In genomic region chr11:506950-507726, GRCh38 we compare ENCODE assay signal across 8 cellular contexts. TPM values are rescaled to one million over a fixed set of nuclear protein-coding genes. Genes with fewer than 3 reads are reported as not detected.
DNase-seq lines count a peak whose midpoint lies in the region; ATAC-seq, FAIRE-seq and TF ChIP-seq lines count a peak whose summit lies in the region.

Gene RNH1, minus strand, starts transcription at chr11:507242. Its CDS starts 5,080 bp downstream, at chr11:502162.

- H3K4me2 ChIP-seq in OCI-LY1 (ENCODE audit: low read length) (peak within 1 kb of the TSS; percentile 77), endothelial cell of umbilical vein (ENCODE audit: insufficient read depth, low read length) (peak within 1 kb of the TSS; percentile 82)

- ATAC-seq in GM21515 (IDR thresholded peaks at IDR 0.05; ENCODE audit: unreplicated experiment): peak; percentile 31

- H4K20me1 ChIP-seq in OCI-LY1 (ENCODE audit: insufficient read depth, low read length) (no peaks in the 10 kb centered on the region), endothelial cell of umbilical vein (replicated peaks; ENCODE audit: control insufficient read depth, extremely low read depth, insufficient read depth, low read length) (no peaks in the 10 kb centered on the region)

- POLR2A ChIA-PET in endothelial cell of umbilical vein (lab: Charles Lee): interaction anchor here (0.6 to 1.4 kb wide), 6 partner anchors 37 to 514 kb away, joined by 3 to 4 read pairs (median 3); partner anchors contain the start of genes BET1L and RIC8A

- H3K9me3 ChIP-seq in OCI-LY1 (ENCODE audit: low read length): no peaks in the 10 kb centered on the region
- no peaks in the 10 kb centered on the region for H3K9me3 ChIP-seq in endothelial cell of umbilical vein (replicated peaks; ENCODE audit: control insufficient read depth, insufficient read depth, low read length)
- no peaks in the 10 kb centered on the region for H3K9me3 ChIP-seq in mononuclear cell (ENCODE audit: low read depth, low read length)

- peak within 1 kb of the TSS; percentile 96 for H3K9ac ChIP-seq in OCI-LY1 (ENCODE audit: low read length)
- peak within 1 kb of the TSS; percentile 99 for H3K9ac ChIP-seq in endothelial cell of umbilical vein (replicated peaks; ENCODE audit: extremely low read depth, insufficient read depth, low read length)

- H3K9me1 ChIP-seq in endothelial cell of umbilical vein (replicated peaks; ENCODE audit: control insufficient read depth, extremely low read depth, insufficient read depth, low read length): no peaks in the 10 kb centered on the region

- H3K79me2 ChIP-seq in OCI-LY1 (ENCODE audit: insufficient read depth, low read length) (0 out of 2 replicates have a peak, but pooled peaks cover 9% of the 10 kb centered on the region), endothelial cell of umbilical vein (ENCODE audit: control insufficient read depth, insufficient read depth, low read length) (peaks cover 20% of the 10 kb centered on the region)

- H3K4me3 ChIP-seq in OCI-LY1 (ENCODE audit: low read depth, low read length, poor library complexity, severe bottlenecking) (peak within 1 kb of the TSS; percentile 84), endothelial cell of umbilical vein (replicated peaks in 1 of 3; ENCODE audit: insufficient read depth in 1 of 3, low read depth in 1 of 3, low read length in 3 of 3) (peak within 1 kb of the TSS; percentile 69 to 81 (median 79)), mononuclear cell (ENCODE audit: low read length) (peak within 1 kb of the TSS; percentile 90)

- H3K36me3 ChIP-seq in OCI-LY1 (ENCODE audit: insufficient read depth, low read length) (peaks cover 21% of the 10 kb centered on the region), endothelial cell of umbilical vein (ENCODE audit: control insufficient read depth in 2 of 2, extremely low read depth in 1 of 2, insufficient read depth in 2 of 2, low read length in 2 of 2) (no peaks in the 10 kb centered on the region)

- in situ Hi-C loops in Caki2 (cut with HindIII; ENCODE audit: low pct_unique_long_range_greater_than_20kb, low sequenced_read_pairs): no loop called here

- H2AFZ ChIP-seq in OCI-LY1 (ENCODE audit: low read length): no peak within 1 kb of the TSS
- peak within 1 kb of the TSS; percentile 38 for H2AFZ ChIP-seq in endothelial cell of umbilical vein (ENCODE audit: low read depth, low read length)

- dilution Hi-C loops in endothelial cell of umbilical vein (cut with MboI; ENCODE audit: extremely low pct_ligation_motif_present, low sequenced_read_pairs): no loop called here

- no peaks in the 10 kb centered on the region for H3K9me2 ChIP-seq in OCI-LY1 (ENCODE audit: low read depth, low read length)

- peak; percentile 77 for TF ChIP-seq POLR2A in endothelial cell of umbilical vein (IDR thresholded peaks at IDR 0.05; ENCODE audit: low read depth, low read length)

- peak within 1 kb of the TSS; percentile 81 for H3K27ac ChIP-seq in OCI-LY1 (ENCODE audit: low read depth, low read length, poor library complexity, severe bottlenecking)
- peak within 1 kb of the TSS; percentile 99 for H3K27ac ChIP-seq in endothelial cell of umbilical vein (ENCODE audit: insufficient read depth, low read depth, low read length)

- no peak for FAIRE-seq in endothelial cell of umbilical vein (lab: Jason Lieb, UNC)

- H3K4me1 ChIP-seq in OCI-LY1 (ENCODE audit: insufficient read depth, low read length, severe bottlenecking) (peaks cover 37% of the 10 kb centered on the region), endothelial cell of umbilical vein (ENCODE audit: control insufficient read depth, extremely low read depth, insufficient read depth, low read length) (peaks cover 24% of the 10 kb centered on the region), mononuclear cell (ENCODE audit: insufficient read depth, low read length) (peaks cover 46% of the 10 kb centered on the region)

- DNase-seq in Caki2 (ENCODE audit: low read depth) (no peak), HuH-7 (ENCODE audit: low spot score) (peak; percentile 90), activated T-cell treated with anti-CD3 and anti-CD28 coated beads for 1 hour (ENCODE audit: low read depth) (peak; percentile 100), endothelial cell of umbilical vein (ENCODE audit: low read depth, low spot score) (peak; percentile 93)
- peak; percentile 99 to 100 for DNase-seq in stimulated activated CD8-positive, alpha-beta memory T cell treated with anti-CD3 and anti-CD28 coated beads, Interleukin-2, amount 100 ng/mL, for 48 hours (ENCODE audit: low read depth in 2 of 2)

- H3K27me3 ChIP-seq in OCI-LY1 (ENCODE audit: insufficient read depth, low read length): no peaks in the 10 kb centered on the region
- H3K27me3 ChIP-seq in endothelial cell of umbilical vein (ENCODE audit: control insufficient read depth in 2 of 2, insufficient read depth in 2 of 2, low read length in 2 of 2): no peaks in the 10 kb centered on the region
- H3K27me3 ChIP-seq in mononuclear cell (ENCODE audit: insufficient read depth, low read length): no peaks in the 10 kb centered on the region

- H3F3A ChIP-seq in OCI-LY1 (ENCODE audit: insufficient read depth, low read length): no peaks in the 10 kb centered on the region

- no TSS peak for BruUV-seq in endothelial cell of umbilical vein (replicated peaks; lab: Mats Ljungman, UMichigan)

- intact Hi-C loops in endothelial cell of umbilical vein (cut with micrococcal nuclease): loop anchor here (1.0 to 2.0 kb wide), 5 partner anchors 11 to 300 kb away; partner anchors contain the start of genes BET1L, PSMD13, PTDSS2 and RIC8A

- TF ChIP-seq CTCF in OCI-LY1 (IDR thresholded peaks at IDR 0.05; ENCODE audit: low read length): no peak
- TF ChIP-seq CTCF in endothelial cell of umbilical vein (IDR thresholded peaks at IDR 0.05; ENCODE audit: extremely low read depth in 1 of 2, insufficient read depth in 1 of 2, low read depth in 1 of 2, low read length in 2 of 2): no peak

- CTCF ChIA-PET in endothelial cell of umbilical vein (lab: Charles Lee): interaction anchor here (0.9 to 1.3 kb wide), 3 partner anchors 11 to 100 kb away, joined by 3 to 6 read pairs (median 3); no protein-coding TSS in a partner anchor

TF ChIP-seq in endothelial cell of umbilical vein, 7 proteins besides CTCF, POLR2A, EP300 and RAD21:
- peak; percentile 42 for TF ChIP-seq POLR2AphosphoS5 (IDR thresholded peaks at IDR 0.05; ENCODE audit: insufficient read depth, low read depth, low read length)
- no peak for TF ChIP-seq MYC (IDR thresholded peaks at IDR 0.05; ENCODE audit: low read depth, low read length)
- TF ChIP-seq JUN (IDR thresholded peaks at IDR 0.05; ENCODE audit: borderline replicate concordance, insufficient read depth, insufficient read length, low read depth): no peak
- TF ChIP-seq, protein P1, sequence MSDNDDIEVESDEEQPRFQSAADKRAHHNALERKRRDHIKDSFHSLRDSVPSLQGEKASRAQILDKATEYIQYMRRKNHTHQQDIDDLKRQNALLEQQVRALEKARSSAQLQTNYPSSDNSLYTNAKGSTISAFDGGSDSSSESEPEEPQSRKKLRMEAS (IDR thresholded peaks at IDR 0.05; ENCODE audit: insufficient read depth, insufficient read length): no peak
- no peak for TF ChIP-seq GATA2 (IDR thresholded peaks at IDR 0.05; ENCODE audit: insufficient read depth, insufficient read length, low read depth, low read length)
- TF ChIP-seq FOS (IDR thresholded peaks at IDR 0.05; ENCODE audit: borderline replicate concordance, insufficient read depth, low read length): no peak

RNA-seq across cellular contexts. Expression of gene RNH1, which starts in this region (rescaled TPM):
- 271 and 316 TPM in 2 replicates for total RNA-seq in Caki2 (2014; rRNA removed; shearing (Covaris generic); ENCODE audit: low replicate concordance)
- total RNA-seq in endothelial cell of umbilical vein (143 and 144 TPM in 2 replicates), mononuclear cell (92.2 TPM)
- polyA plus RNA-seq in endothelial cell of umbilical vein: 198 and 276 TPM in 2 replicates
- 113 and 158 TPM in 2 replicates for polyA plus RNA-seq in endothelial cell of umbilical vein (2011; cell fraction: cytosol; rRNA removed)
- 133 and 164 TPM in 2 replicates for polyA plus RNA-seq in endothelial cell of umbilical vein (2011; cell fraction: nucleus; rRNA removed)
- polyA plus RNA-seq in endothelial cell of umbilical vein (2012): 131 and 195 TPM in 2 replicates
- 102 and 123 TPM in 2 replicates for polyA minus RNA-seq in endothelial cell of umbilical vein
- polyA minus RNA-seq in endothelial cell of umbilical vein (2011; cell fraction: cytosol; rRNA and poly(A)+ RNA removed): 64.9 TPM
- polyA minus RNA-seq in endothelial cell of umbilical vein (2011; cell fraction: nucleus; rRNA and poly(A)+ RNA removed): 31.1 and 63.8 TPM in 2 replicates
